In genomic region chr11:132632641-132633124, GRCh38 we compare ENCODE assay signal across 11 cellular contexts.
A peak's percentile ranks its signal among the peaks of the same experiment; 100 is the strongest.
DNase-seq lines count a peak whose midpoint lies in the region; ATAC-seq, FAIRE-seq and TF ChIP-seq lines count a peak whose summit lies in the region.
"Had no signal": no experiment of that assay in that cellular context is flagged by ENCODE, and none has a peak within 500 bp of the region (broad histone marks: within the 10 kb centered on the region; RNA-seq: fewer than 3 reads in every experiment).

No MANE protein-coding gene starts in this region.

- no peaks in the 10 kb centered on the region for H3K36me3 ChIP-seq in heart right ventricle
- H3K36me3 ChIP-seq: esophagus squamous epithelium had no signal

- intact Hi-C loops in heart right ventricle (cut with DNase I) (no loop called here), left ventricle myocardium superior (cut with micrococcal nuclease) (no loop called here)
- intact Hi-C loops in activated T-helper 1 cell treated with anti-CD3 and anti-CD28 coated beads, Interleukin-12 subunit alpha, Interleukin-12 subunit beta, Interleukin-2, Interleukin-4 antibody, amounts not matched to agents 30 ng/mL and 10 ng/mL and 1 ng/mL, durations not matched to agents 14 hours and 24 hours and 36 hours (cut with micrococcal nuclease) = no loop called here

- no peaks in the 10 kb centered on the region for H3K9me3 Mint-ChIP-seq in activated T-helper 1 cell treated with anti-CD3 and anti-CD28 coated beads, Interleukin-12 subunit alpha, Interleukin-12 subunit beta, Interleukin-2, Interleukin-4 antibody, amounts not matched to agents 30 ng/mL and 10 ng/mL and 1 ng/mL, durations not matched to agents 14 hours and 24 hours and 36 hours

- H3K27ac Mint-ChIP-seq in activated T-helper 1 cell treated with anti-CD3 and anti-CD28 coated beads, Interleukin-12 subunit alpha, Interleukin-12 subunit beta, Interleukin-2, Interleukin-4 antibody, amounts not matched to agents 30 ng/mL and 10 ng/mL and 1 ng/mL, durations not matched to agents 14 hours and 24 hours and 36 hours = no peak overlapping the region
- H3K27ac Mint-ChIP-seq: CD4-positive, CD25-positive, alpha-beta regulatory T cell had no signal

- no peaks in the 10 kb centered on the region for H3K27me3 Mint-ChIP-seq in activated T-helper 1 cell treated with anti-CD3 and anti-CD28 coated beads, Interleukin-12 subunit alpha, Interleukin-12 subunit beta, Interleukin-2, Interleukin-4 antibody, amounts not matched to agents 30 ng/mL and 10 ng/mL and 1 ng/mL, durations not matched to agents 14 hours and 24 hours and 36 hours (ENCODE audit: insufficient read depth)
- H3K27me3 Mint-ChIP-seq: CD4-positive, CD25-positive, alpha-beta regulatory T cell had no signal

- H3K4me1 Mint-ChIP-seq in activated T-helper 1 cell treated with anti-CD3 and anti-CD28 coated beads, Interleukin-12 subunit alpha, Interleukin-12 subunit beta, Interleukin-2, Interleukin-4 antibody, amounts not matched to agents 30 ng/mL and 10 ng/mL and 1 ng/mL, durations not matched to agents 14 hours and 24 hours and 36 hours (ENCODE audit: low read depth) = no peaks in the 10 kb centered on the region
- H3K4me1 Mint-ChIP-seq: CD4-positive, CD25-positive, alpha-beta regulatory T cell had no signal

- H3K4me3 ChIP-seq in heart right ventricle (no peak overlapping the region), fibroblast of villous mesenchyme (ENCODE audit: low read depth, low read length) (no peak overlapping the region)
- H3K4me3 ChIP-seq: esophagus squamous epithelium had no signal

- peak in 1 of 2 donors; percentile 4 for DNase-seq in heart right ventricle
- no peak for DNase-seq in left ventricle myocardium superior
- peak; percentile 55 for DNase-seq in T1000 (lab: John Stamatoyannopoulos, UW)
- peak; percentile 80 for DNase-seq in fibroblast of villous mesenchyme (ENCODE audit: low read depth)
- DNase-seq in urothelium cell line (ENCODE audit: low spot score) = peak; percentile 73
- no peak for DNase-seq in activated T-helper 1 cell treated with anti-CD3 and anti-CD28 coated beads, Interleukin-12 subunit alpha, Interleukin-12 subunit beta, Interleukin-2, Interleukin-4 antibody, amounts not matched to agents 30 ng/mL and 10 ng/mL and 1 ng/mL, durations not matched to agents 14 hours and 24 hours and 36 hours (ENCODE audit: low spot score)
- DNase-seq: CD4-positive, CD25-positive, alpha-beta regulatory T cell; esophagus squamous epithelium had no signal

- peak in 6 of 8 donors; percentile 7 to 74 (median 46) for ATAC-seq in heart right ventricle
- no peak for ATAC-seq in left ventricle myocardium superior
- no peak for ATAC-seq in HG03469 (IDR thresholded peaks at IDR 0.05; ENCODE audit: unreplicated experiment)
- no peak for ATAC-seq in HG03039 (IDR thresholded peaks at IDR 0.05; ENCODE audit: unreplicated experiment)

- no peak overlapping the region for H3K4me3 Mint-ChIP-seq in activated T-helper 1 cell treated with anti-CD3 and anti-CD28 coated beads, Interleukin-12 subunit alpha, Interleukin-12 subunit beta, Interleukin-2, Interleukin-4 antibody, amounts not matched to agents 30 ng/mL and 10 ng/mL and 1 ng/mL, durations not matched to agents 14 hours and 24 hours and 36 hours
- H3K4me3 Mint-ChIP-seq: CD4-positive, CD25-positive, alpha-beta regulatory T cell had no signal

- H3K4me1 ChIP-seq in heart right ventricle = peaks cover 0 to 5% (median 0%) of the 10 kb centered on the region in 9 donors
- H3K4me1 ChIP-seq: esophagus squamous epithelium had no signal

- no peak overlapping the region for H3K27ac ChIP-seq in heart right ventricle
- H3K27ac ChIP-seq: esophagus squamous epithelium, HL-60 had no signal

- H3K36me3 Mint-ChIP-seq in activated T-helper 1 cell treated with anti-CD3 and anti-CD28 coated beads, Interleukin-12 subunit alpha, Interleukin-12 subunit beta, Interleukin-2, Interleukin-4 antibody, amounts not matched to agents 30 ng/mL and 10 ng/mL and 1 ng/mL, durations not matched to agents 14 hours and 24 hours and 36 hours (ENCODE audit: low read depth) = no peaks in the 10 kb centered on the region
- H3K36me3 Mint-ChIP-seq: CD4-positive, CD25-positive, alpha-beta regulatory T cell had no signal

- H3K9me3 ChIP-seq in heart right ventricle = peaks cover 0 to 13% (median 0%) of the 10 kb centered on the region in 11 donors

- no peak for FAIRE-seq in urothelium cell line (lab: Jason Lieb, UNC)

- 30 to 35% methylated on average over 9 of the region's 9 CpGs for WGBS in heart right ventricle, 2 donors

- TF ChIP-seq CTCF in heart right ventricle (IDR thresholded peaks at IDR 0.05) (no peak), fibroblast of villous mesenchyme (IDR thresholded peaks at IDR 0.05; ENCODE audit: insufficient read depth, low read depth, low read length) (no peak)

- no peaks in the 10 kb centered on the region for H3K27me3 ChIP-seq in heart right ventricle
- H3K27me3 ChIP-seq: esophagus squamous epithelium had no signal

Comparison
In these comparisons a context has a peak if more than half of its experiments do, and no peak if none do; other contexts are left out.
1. ATAC-seq: peak in heart right ventricle (6 of 8); none in left ventricle myocardium superior (single experiment), HG03469 (single experiment) and HG03039 (single experiment).
2. DNase-seq: peak in T1000 (single experiment), fibroblast of villous mesenchyme (single experiment) and urothelium cell line (single experiment); none in left ventricle myocardium superior (single experiment) and activated T-helper 1 cell treated with anti-CD3 and anti-CD28 coated beads, Interleukin-12 subunit alpha, Interleukin-12 subunit beta, Interleukin-2, Interleukin-4 antibody, amounts not matched to agents 30 ng/mL and 10 ng/mL and 1 ng/mL, durations not matched to agents 14 hours and 24 hours and 36 hours (single experiment).